9 cellular contexts compared by ENCODE assay signal in genomic region chr19:14088634-14089411, GRCh38. TPM values are rescaled to one million over a fixed set of nuclear protein-coding genes. Genes with fewer than 3 reads are reported as not detected.
DNase-seq lines count a peak whose midpoint lies in the region; ATAC-seq, FAIRE-seq and TF ChIP-seq lines count a peak whose summit lies in the region.
"Had no signal": no experiment of that assay in that cellular context is flagged by ENCODE, and none has a peak within 500 bp of the region (broad histone marks: within the 10 kb centered on the region; RNA-seq: fewer than 3 reads in every experiment).

No MANE protein-coding gene starts in this region.

- no peak for TF ChIP-seq RAD21 in A549 (conservative IDR thresholded peaks at IDR 0.05 in 1 of 2, IDR thresholded peaks at IDR 0.05 in 1 of 2)

- H3K36me3 ChIP-seq in GM23338 (ENCODE audit: insufficient read depth) (peaks cover 9% of the 10 kb centered on the region; the same call in 1 of the 2 replicates), astrocyte (ENCODE audit: insufficient read depth, low read length) (peaks cover 6% of the 10 kb centered on the region)

- 0 out of 3 replicates have a peak, but pooled peaks cover 4% of the 10 kb centered on the region for H3K4me1 ChIP-seq in A549
- H3K4me1 ChIP-seq in GM23338 (ENCODE audit: insufficient read depth) = peaks cover 12% of the 10 kb centered on the region
- peaks cover 13% of the 10 kb centered on the region for H3K4me1 ChIP-seq in astrocyte (ENCODE audit: insufficient read depth, low read length)

- peak overlapping the region; percentile 75 for H3K4me3 Mint-ChIP-seq in GM23338
- H3K4me3 Mint-ChIP-seq in astrocyte (ENCODE audit: unreplicated experiment) = peak overlapping the region; percentile 81
- peak overlapping the region; percentile 49 for H3K4me3 Mint-ChIP-seq in memory B cell

- ATAC-seq in A549 = no peak
- no peak for ATAC-seq in GM23338
- no peak for ATAC-seq in memory B cell (ENCODE audit: low read depth)

- H3K4me2 ChIP-seq in A549 (peak overlapping the region; percentile 76), GM23338 (peak overlapping the region; percentile 72), astrocyte (ENCODE audit: low read length) (peak overlapping the region; percentile 81)

- no peaks in the 10 kb centered on the region for H3K79me2 ChIP-seq in GM23338 (replicated peaks; ENCODE audit: insufficient read depth)
- no peaks in the 10 kb centered on the region for H3K79me2 ChIP-seq in astrocyte (ENCODE audit: insufficient read depth, low read length)

- H2AFZ ChIP-seq in GM23338 = no peak overlapping the region
- H2AFZ ChIP-seq in astrocyte (ENCODE audit: low read depth, low read length) = no peak overlapping the region

- H3K27ac ChIP-seq in A549 (peak overlapping the region in 1 of 2 experiments; percentile 99; a peak in 4 of 6 replicates), GM23338 (ENCODE audit: low read depth) (no peak overlapping the region), astrocyte (ENCODE audit: low read depth, low read length) (no peak overlapping the region)

- TF ChIP-seq EP300 in A549 (IDR thresholded peaks at IDR 0.05) = no peak

- H3K36me3 Mint-ChIP-seq in GM23338 (ENCODE audit: low read depth) (peaks cover 23% of the 10 kb centered on the region), astrocyte (ENCODE audit: low read depth, unreplicated experiment) (peaks cover 16% of the 10 kb centered on the region), memory B cell (peaks cover 2% of the 10 kb centered on the region)

- H3K27me3 Mint-ChIP-seq in GM23338 (ENCODE audit: insufficient read depth, low read depth, poor library complexity) = peaks cover 25% of the 10 kb centered on the region
- H3K27me3 Mint-ChIP-seq in astrocyte (ENCODE audit: low read depth, unreplicated experiment) = no peaks in the 10 kb centered on the region
- H3K27me3 Mint-ChIP-seq in memory B cell = no peaks in the 10 kb centered on the region

- H3K4me1 Mint-ChIP-seq in GM23338 (peaks cover 15% of the 10 kb centered on the region), astrocyte (ENCODE audit: low read depth, unreplicated experiment) (peaks cover 5% of the 10 kb centered on the region), memory B cell (peaks cover 12% of the 10 kb centered on the region)

- CTCF ChIA-PET in A549 (lab: Yijun Ruan, JAX) = interaction anchor here (0.6 to 1.7 kb wide), 7 partner anchors 15 to 114 kb away, joined by 3 to 6 read pairs (median 3); partner anchors contain the start of genes ASF1B and MISP3

- no peaks in the 10 kb centered on the region for H3K9me2 ChIP-seq in GM23338 (ENCODE audit: insufficient read depth)

- H3K4me3 ChIP-seq in A549 (peak overlapping the region; percentile 87), GM23338 (peak overlapping the region; percentile 56), astrocyte (ENCODE audit: insufficient read depth, low read depth, low read length) (peak overlapping the region; percentile 44)

- H3K9ac ChIP-seq in astrocyte (ENCODE audit: low read length) = no peak overlapping the region

- H3K27ac Mint-ChIP-seq in GM23338 (no peak overlapping the region), astrocyte (ENCODE audit: unreplicated experiment) (no peak overlapping the region), memory B cell (no peak overlapping the region)

- TF ChIP-seq CTCF in A549 (IDR thresholded peaks at IDR 0.05) (no peak), GM23338 (conservative IDR thresholded peaks at IDR 0.05; ENCODE audit: low read depth in 2 of 2) (no peak), astrocyte (IDR thresholded peaks at IDR 0.05; ENCODE audit: insufficient read depth, low read depth, low read length) (no peak)

- 90% methylated on average over 21 of the region's 30 CpGs for WGBS in A549 (ENCODE audit: missing lambda C conversion rate)

- H3K9me3 ChIP-seq in A549 (peaks cover 11% of the 10 kb centered on the region), astrocyte (ENCODE audit: insufficient read depth, low read depth, low read length) (peaks cover 7% of the 10 kb centered on the region)

- DNase-seq in A549 (ENCODE audit: low read depth in 1 of 2, low spot score in 1 of 2) (no peak), GM23338 (ENCODE audit: low spot score) (no peak), astrocyte (ENCODE audit: low read depth) (no peak), memory B cell (ENCODE audit: low spot score in 2 of 2) (no peak), NCI-H748 (lab: John Stamatoyannopoulos, UW; ENCODE audit: unreplicated experiment) (no peak), SIG-M5 (lab: John Stamatoyannopoulos, UW) (no peak), COR-L47 (lab: John Stamatoyannopoulos, UW) (no peak), NOMO-1 treated with dmso at 0.1 percent for 144 hours (lab: John Stamatoyannopoulos, UW; ENCODE audit: unreplicated experiment) (no peak)

- peaks cover 30% of the 10 kb centered on the region for H3F3A ChIP-seq in GM23338 (replicated peaks; ENCODE audit: low read depth)

- 0 out of 2 replicates have a peak, but pooled peaks cover 6% of the 10 kb centered on the region for H4K20me1 ChIP-seq in GM23338 (replicated peaks; ENCODE audit: insufficient read depth)
- peaks cover 11% of the 10 kb centered on the region for H4K20me1 ChIP-seq in astrocyte (ENCODE audit: insufficient read depth, low read length)

- H3K9me3 Mint-ChIP-seq in GM23338 (peaks cover 9% of the 10 kb centered on the region), astrocyte (ENCODE audit: unreplicated experiment) (peaks cover 6% of the 10 kb centered on the region), memory B cell (no peaks in the 10 kb centered on the region)

- FAIRE-seq in A549 (lab: Jason Lieb, UNC) = no peak
- FAIRE-seq in astrocyte (lab: Jason Lieb, UNC) = no peak

- peaks cover 42% of the 10 kb centered on the region for H3K27me3 ChIP-seq in GM23338 (ENCODE audit: insufficient read depth)
- H3K27me3 ChIP-seq in astrocyte (ENCODE audit: insufficient read depth, low read length) = no peaks in the 10 kb centered on the region

- no peak for TF ChIP-seq POLR2A in A549 (IDR thresholded peaks at IDR 0.05; ENCODE audit: low read length)

- POLR2A ChIA-PET in A549 (lab: Yijun Ruan, JAX) = no interaction called here

TF ChIP-seq in A549, 52 proteins besides CTCF, POLR2A, EP300 and RAD21 (continues in another document):
- TF ChIP-seq KDM1A (IDR thresholded peaks at IDR 0.05; ENCODE audit: low read depth) (no peak), RCOR1 (IDR thresholded peaks at IDR 0.05; ENCODE audit: low read depth, low read length) (no peak), MYC (IDR thresholded peaks at IDR 0.05; ENCODE audit: borderline replicate concordance, low read length) (no peak), JUNB (IDR thresholded peaks at IDR 0.05) (no peak), TP53 (CRISPR knock-in tag; IDR thresholded peaks at IDR 0.05) (no peak)

TF ChIP-seq in GM23338, 12 proteins besides CTCF, POLR2A, EP300 and RAD21 (continues in another document):
- TF ChIP-seq JUNB (IDR thresholded peaks at IDR 0.05; ENCODE audit: unreplicated experiment) (no peak), CREB1 (CRISPR knock-in tag; IDR thresholded peaks at IDR 0.05; ENCODE audit: low read depth) (no peak), EZH2phosphoT487 (IDR thresholded peaks at IDR 0.05; ENCODE audit: unreplicated experiment) (no peak), POLR2AphosphoS5 (IDR thresholded peaks at IDR 0.05; ENCODE audit: low read depth) (no peak)

RNA-seq across cellular contexts. Expression of gene SAMD1, which starts 1.7 kb away (rescaled TPM):
- polyA plus RNA-seq in A549 (2011; rRNA removed) (7.7 and 8.4 TPM in 2 replicates), A549 (2017; fragmentation: RNase III; extraction: RNeasy Plus Mini Kit Qiagen cat#74134 plus additional on column Dnase treatment) (26.9 to 30.8 TPM (median 28.9 TPM) in 3 replicates), GM23338 (2016; fragmentation: Nextera tagmentation; extraction: Ambion mirVana) (32.2 and 38.1 TPM in 2 replicates)
- 24.3 and 27.6 TPM in 2 replicates for polyA plus RNA-seq in A549 (2012; cell fraction: cytosol; rRNA removed)
- polyA plus RNA-seq in A549 (2012; cell fraction: nucleus; rRNA removed) = 30.5 and 32.3 TPM in 2 replicates
- polyA minus RNA-seq in A549 (2011; rRNA and poly(A)+ RNA removed) = 6.9 and 9.4 TPM in 2 replicates
- total RNA-seq in GM23338 (2014; rRNA removed; shearing (Covaris generic)) = 67.1 and 69.0 TPM in 2 replicates
- total RNA-seq in astrocyte = 36.8 and 41.7 TPM in 2 replicates

RNA-seq across cellular contexts. Expression of gene C19orf67, which starts 3.2 kb away (rescaled TPM):
- polyA plus RNA-seq in A549 (2011; rRNA removed) = not detected in 2 replicates
- not detected in 2 replicates for polyA plus RNA-seq in A549 (2012; cell fraction: cytosol; rRNA removed)
- not detected in 2 replicates for polyA plus RNA-seq in A549 (2012; cell fraction: nucleus; rRNA removed)
- polyA plus RNA-seq in A549 (2017; fragmentation: RNase III; extraction: RNeasy Plus Mini Kit Qiagen cat#74134 plus additional on column Dnase treatment) = not detected in 3 replicates
- not detected in 2 replicates for polyA minus RNA-seq in A549 (2011; rRNA and poly(A)+ RNA removed)
- not detected in 2 replicates for total RNA-seq in GM23338 (2014; rRNA removed; shearing (Covaris generic))
- 0.40 TPM in 1 of 2 replicates, not detected in the other for polyA plus RNA-seq in GM23338 (2016; fragmentation: Nextera tagmentation; extraction: Ambion mirVana)
- total RNA-seq in astrocyte = not detected in 2 replicates

RNA-seq across cellular contexts. Expression of gene MISP3, which starts 16.2 kb away (rescaled TPM):
- polyA plus RNA-seq in A549 (2011; rRNA removed) (1.3 and 1.9 TPM in 2 replicates), A549 (2017; fragmentation: RNase III; extraction: RNeasy Plus Mini Kit Qiagen cat#74134 plus additional on column Dnase treatment) (2.1 to 2.8 TPM (median 2.3 TPM) in 3 replicates), GM23338 (2016; fragmentation: Nextera tagmentation; extraction: Ambion mirVana) (2.4 and 2.7 TPM in 2 replicates)
- polyA plus RNA-seq in A549 (2012; cell fraction: cytosol; rRNA removed) = 3.9 and 4.1 TPM in 2 replicates
- polyA plus RNA-seq in A549 (2012; cell fraction: nucleus; rRNA removed) = 2.6 and 3.8 TPM in 2 replicates
- polyA minus RNA-seq in A549 (2011; rRNA and poly(A)+ RNA removed) = 0.12 and 0.29 TPM in 2 replicates
- 1.9 and 7.8 TPM in 2 replicates for total RNA-seq in GM23338 (2014; rRNA removed; shearing (Covaris generic))
- 0.70 and 0.79 TPM in 2 replicates for total RNA-seq in astrocyte

RNA-seq across cellular contexts. Expression of gene PALM3, which starts 26.9 kb away (rescaled TPM):
- polyA plus RNA-seq in A549 (2011; rRNA removed) = 0.73 and 0.96 TPM in 2 replicates
- 2.3 and 2.6 TPM in 2 replicates for polyA plus RNA-seq in A549 (2012; cell fraction: cytosol; rRNA removed)
- 2.0 and 2.4 TPM in 2 replicates for polyA plus RNA-seq in A549 (2012; cell fraction: nucleus; rRNA removed)
- 7.9 to 12.1 TPM (median 10.2 TPM) in 3 replicates for polyA plus RNA-seq in A549 (2017; fragmentation: RNase III; extraction: RNeasy Plus Mini Kit Qiagen cat#74134 plus additional on column Dnase treatment)
- 0.92 TPM in 1 of 2 replicates, not detected in the other for polyA minus RNA-seq in A549 (2011; rRNA and poly(A)+ RNA removed)
- 40.2 and 45.8 TPM in 2 replicates for total RNA-seq in GM23338 (2014; rRNA removed; shearing (Covaris generic))
- polyA plus RNA-seq in GM23338 (2016; fragmentation: Nextera tagmentation; extraction: Ambion mirVana) = 16.6 and 19.6 TPM in 2 replicates
- 1.2 and 1.6 TPM in 2 replicates for total RNA-seq in astrocyte
- total RNA-seq: T-helper 1 cell treated with Interleukin-12 subunit alpha and Interleukin-12 subunit beta and Interleukin-4 antibody, amounts not matched to agents 30 ng/mL and 1 ng/mL, for 36 hours had no signal

RNA-seq across cellular contexts. Expression of gene PRKACA, which starts 28.7 kb away (rescaled TPM):
- polyA plus RNA-seq in A549 (2011; rRNA removed) (10.0 and 12.0 TPM in 2 replicates), A549 (2017; fragmentation: RNase III; extraction: RNeasy Plus Mini Kit Qiagen cat#74134 plus additional on column Dnase treatment) (40.9 to 46.2 TPM (median 41.1 TPM) in 3 replicates), GM23338 (2016; fragmentation: Nextera tagmentation; extraction: Ambion mirVana) (12.3 and 13.0 TPM in 2 replicates)
- 38.9 and 48.9 TPM in 2 replicates for polyA plus RNA-seq in A549 (2012; cell fraction: cytosol; rRNA removed)
- polyA plus RNA-seq in A549 (2012; cell fraction: nucleus; rRNA removed) = 28.2 and 29.9 TPM in 2 replicates
- 13.2 and 16.0 TPM in 2 replicates for polyA minus RNA-seq in A549 (2011; rRNA and poly(A)+ RNA removed)
- total RNA-seq in GM23338 (2014; rRNA removed; shearing (Covaris generic)) = 25.7 and 31.3 TPM in 2 replicates
- total RNA-seq in astrocyte = 80.5 and 82.6 TPM in 2 replicates
